In the genomic region with DNA sequence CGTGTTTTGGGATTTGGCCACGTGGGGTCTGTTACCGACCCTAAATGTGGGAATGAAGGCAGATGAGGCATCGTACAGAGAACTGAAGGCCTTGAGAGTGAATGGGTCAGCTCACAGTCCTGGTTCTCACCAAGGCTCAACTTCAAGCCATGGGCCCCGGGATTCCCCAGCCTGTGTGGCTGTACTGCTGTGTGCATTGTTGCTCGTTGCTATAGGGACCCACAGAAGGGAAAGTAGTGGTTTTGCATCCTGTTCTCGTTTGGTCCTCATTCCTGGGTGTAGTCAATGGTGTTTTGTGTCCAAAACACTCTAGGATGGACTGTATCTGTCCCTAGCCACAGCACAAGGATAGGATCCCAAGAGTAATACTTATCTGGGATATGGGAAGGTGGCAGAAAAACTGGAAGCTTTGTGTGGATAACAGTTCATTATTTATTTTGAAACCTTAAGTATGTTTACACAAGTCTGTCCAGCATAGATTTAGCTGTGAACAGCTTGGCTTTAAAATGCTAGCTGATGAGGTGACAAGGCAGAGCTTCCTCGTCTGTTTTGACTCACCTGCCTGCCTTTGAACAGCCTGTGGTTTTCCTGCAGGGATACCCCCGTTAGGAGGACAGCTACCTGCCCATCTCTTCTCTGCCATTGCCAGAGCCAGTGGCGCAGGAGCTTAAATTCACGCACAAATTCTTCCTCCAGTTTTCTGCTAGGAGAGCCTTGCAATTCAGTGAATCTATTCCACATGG, we compare ENCODE assay signal across 8 cellular contexts.
DNase-seq lines count a peak whose midpoint lies in the region; ATAC-seq, FAIRE-seq and TF ChIP-seq lines count a peak whose summit lies in the region.

No MANE protein-coding gene starts in this region.

- peak; percentile 38 for DNase-seq in GM12892 (ENCODE audit: insufficient read length)
- DNase-seq in NCI-H2227 (lab: John Stamatoyannopoulos, UW; ENCODE audit: unreplicated experiment), result no peak
- no peak for DNase-seq in retina
- no peak for DNase-seq in NCI-H1105 treated with DMSO at 0.1 percent for 48 hours (lab: John Stamatoyannopoulos, UW)
- no peak for DNase-seq in NCI-H146 treated with DMSO at 0.1 percent for 48 hours (lab: John Stamatoyannopoulos, UW; ENCODE audit: unreplicated experiment)

- ATAC-seq in GM21423 (IDR thresholded peaks at IDR 0.05; ENCODE audit: unreplicated experiment) (peak; percentile 98), HG03571 (IDR thresholded peaks at IDR 0.05; ENCODE audit: unreplicated experiment) (peak; percentile 95), esophagus mucosa (peak; percentile 35)

- TF ChIP-seq POLR2A in GM12892 (IDR thresholded peaks at IDR 0.05; ENCODE audit: low read depth, low read length), result no peak

- FAIRE-seq in GM12892 (lab: Jason Lieb, UNC), result peak; percentile 64

Comparison
In these comparisons a context has a peak if more than half of its experiments do, and no peak if none do; other contexts are left out.
1. ATAC-seq: peak in every context shown above with its lines; median percentile 98 in GM21423; 95 in HG03571; 35 in esophagus mucosa.